1 cellular context compared by ENCODE assay signal in genomic region chr12:131777269-131777668, GRCh38. TPM values are rescaled to one million over a fixed set of nuclear protein-coding genes. Genes with fewer than 3 reads are reported as not detected.
"Had no signal": no experiment of that assay in that cellular context is flagged by ENCODE, and none has a peak within 500 bp of the region (broad histone marks: within the 10 kb centered on the region; RNA-seq: fewer than 3 reads in every experiment).

No MANE protein-coding gene starts in this region.

RNA-seq across cellular contexts. Expression of gene MMP17, which starts 50.9 kb away (rescaled TPM):
- total RNA-seq: natural killer cell treated with Interleukin-12 subunit alpha and Interleukin-12 subunit beta and Interleukin-15 and Interleukin-18, amount 100 ng/mL, for 72 hours had no signal
